In the genomic region with DNA sequence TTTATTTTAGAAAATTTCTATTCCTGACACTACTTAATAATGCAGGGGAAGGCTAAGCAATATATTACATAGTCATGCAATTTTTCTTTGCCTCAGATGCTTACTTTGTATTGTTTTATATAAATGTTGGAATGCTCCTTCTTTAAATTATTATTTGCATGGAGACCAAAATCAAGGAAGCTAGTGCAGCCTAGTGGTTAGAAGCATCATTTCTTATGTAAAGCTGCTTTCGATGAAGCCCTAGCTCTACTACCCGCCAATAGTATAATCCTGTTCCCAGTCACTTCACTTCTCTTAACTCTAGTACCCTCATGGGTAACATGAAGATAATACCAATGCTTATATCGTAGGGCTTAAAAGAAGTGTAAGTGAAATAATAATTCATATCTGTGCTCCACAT, we compare ENCODE assay signal across 15 cellular contexts.
DNase-seq lines count a peak whose midpoint lies in the region; ATAC-seq, FAIRE-seq and TF ChIP-seq lines count a peak whose summit lies in the region.
"Had no signal": no experiment of that assay in that cellular context is flagged by ENCODE, and none has a peak within 500 bp of the region (broad histone marks: within the 10 kb centered on the region; RNA-seq: fewer than 3 reads in every experiment).

No MANE protein-coding gene starts in this region.

- peaks cover 4% of the 10 kb centered on the region for H3K9me3 Mint-ChIP-seq in activated T-cell treated with anti-CD3 and anti-CD28 coated beads, Interleukin-2, amount 50 U/mL, for 4 hours

- H3K4me1 ChIP-seq in mammary epithelial cell (ENCODE audit: insufficient read depth, low read length) (peaks cover 4% of the 10 kb centered on the region), pancreas (no peaks in the 10 kb centered on the region), gastroesophageal sphincter (no peaks in the 10 kb centered on the region)
- H3K4me1 ChIP-seq: left lung, tibial nerve had no signal

- H3K79me2 ChIP-seq in mammary epithelial cell (ENCODE audit: insufficient read depth, low read length), result no peaks in the 10 kb centered on the region

- BruUV-seq in mammary epithelial cell (replicated peaks; lab: Mats Ljungman, UMichigan), result no TSS peak

- no peak overlapping the region for H3K9ac ChIP-seq in mammary epithelial cell (ENCODE audit: insufficient read depth, low read length)

- 65% methylated on average over 3 of the region's 3 CpGs for WGBS in mammary epithelial cell (ENCODE audit: low coverage, missing lambda C conversion rate)
- WGBS in pancreas, 2 donors, result 58 to 74% methylated on average over 3 of the region's 3 CpGs
- 84% methylated on average over 3 of the region's 3 CpGs for WGBS in gastroesophageal sphincter (ENCODE audit: low coverage in 1 of 2), 2 donors

- CTCF ChIA-PET in mammary epithelial cell (lab: Charles Lee; ENCODE audit: low non-redundant PET), result interaction anchor here (0.7 kb wide), 2 partner anchors 197 to 1779 kb away, joined by 4 to 5 read pairs; no protein-coding TSS in a partner anchor

- no peaks in the 10 kb centered on the region for H3K36me3 ChIP-seq in mammary epithelial cell (ENCODE audit: insufficient read depth, low read length)
- no peaks in the 10 kb centered on the region for H3K36me3 ChIP-seq in pancreas
- H3K36me3 ChIP-seq in gastroesophageal sphincter, result no peaks in the 10 kb centered on the region
- H3K36me3 ChIP-seq: left lung, tibial nerve had no signal

- TF ChIP-seq EP300 in gastroesophageal sphincter (IDR thresholded peaks at IDR 0.05), result no peak

- no peak for FAIRE-seq in pancreas (lab: Jason Lieb, UNC)

- H3K9me3 ChIP-seq in mammary epithelial cell (replicated peaks; ENCODE audit: insufficient read depth, low read length) (no peaks in the 10 kb centered on the region), pancreas (no peaks in the 10 kb centered on the region), gastroesophageal sphincter (no peaks in the 10 kb centered on the region)
- H3K9me3 ChIP-seq: left lung had no signal

- no peaks in the 10 kb centered on the region for H3K27me3 Mint-ChIP-seq in activated T-cell treated with anti-CD3 and anti-CD28 coated beads, Interleukin-2, amount 50 U/mL, for 4 hours (ENCODE audit: low read depth)
- H3K27me3 Mint-ChIP-seq: stimulated activated memory B cell treated with anti-CD40 and anti-IgM and Interleukin-4, amounts not matched to agents 10 μg/mL and 1 μg/mL and 100 μg/mL, for 72 hours had no signal

- no peak overlapping the region for H3K4me2 ChIP-seq in mammary epithelial cell (ENCODE audit: insufficient read depth, low read depth, low read length)

- no peaks in the 10 kb centered on the region for H3K4me1 Mint-ChIP-seq in activated T-cell treated with anti-CD3 and anti-CD28 coated beads, Interleukin-2, amount 50 U/mL, for 4 hours (ENCODE audit: low read depth)
- H3K4me1 Mint-ChIP-seq: stimulated activated memory B cell treated with anti-CD40 and anti-IgM and Interleukin-4, amounts not matched to agents 10 μg/mL and 1 μg/mL and 100 μg/mL, for 72 hours had no signal

- H4K20me1 ChIP-seq in mammary epithelial cell (ENCODE audit: insufficient read depth, low read length), result no peaks in the 10 kb centered on the region

- no peaks in the 10 kb centered on the region for H3K36me3 Mint-ChIP-seq in activated T-cell treated with anti-CD3 and anti-CD28 coated beads, Interleukin-2, amount 50 U/mL, for 4 hours (ENCODE audit: insufficient read depth)
- H3K36me3 Mint-ChIP-seq: stimulated activated memory B cell treated with anti-CD40 and anti-IgM and Interleukin-4, amounts not matched to agents 10 μg/mL and 1 μg/mL and 100 μg/mL, for 72 hours had no signal

- H3K4me3 ChIP-seq in mammary epithelial cell (replicated peaks in 1 of 3; ENCODE audit: insufficient read depth in 1 of 3, low read depth in 2 of 3, low read length in 3 of 3) (no peak overlapping the region), pancreas (no peak overlapping the region), gastroesophageal sphincter (no peak overlapping the region)
- H3K4me3 ChIP-seq: coronary artery, left lung, tibial nerve had no signal

- ATAC-seq in pancreas (peak in 3 of 4 donors; percentile 47 to 56 (median 49)), gastroesophageal sphincter (no peak), GM21737 (IDR thresholded peaks at IDR 0.05; ENCODE audit: unreplicated experiment) (no peak)
- no peak for ATAC-seq in activated T-cell treated with anti-CD3 and anti-CD28 coated beads, Interleukin-2, amount 50 U/mL, for 4 hours
- ATAC-seq: left lung; stimulated activated memory B cell treated with anti-CD40 and anti-IgM and Interleukin-4, amounts not matched to agents 10 μg/mL and 1 μg/mL and 100 μg/mL, for 72 hours had no signal

- H3K27ac ChIP-seq in mammary epithelial cell (ENCODE audit: insufficient read depth, low read depth, low read length) (no peak overlapping the region), pancreas (no peak overlapping the region), gastroesophageal sphincter (no peak overlapping the region)
- H3K27ac ChIP-seq: coronary artery, left lung, tibial nerve had no signal

- TF ChIP-seq CTCF in mammary epithelial cell (conservative IDR thresholded peaks at IDR 0.05 in 1 of 2, IDR thresholded peaks at IDR 0.05 in 1 of 2; ENCODE audit: extremely low read depth in 1 of 2, insufficient read depth in 1 of 2, low read depth in 1 of 2, low read length in 2 of 2) (peak; percentile 16 to 47), pancreas (IDR thresholded peaks at IDR 0.05) (no peak), gastroesophageal sphincter (IDR thresholded peaks at IDR 0.05) (peak in 1 of 4 experiments; percentile 22)

- no peaks in the 10 kb centered on the region for H3K27me3 ChIP-seq in mammary epithelial cell (ENCODE audit: insufficient read depth, low read length)
- no peaks in the 10 kb centered on the region for H3K27me3 ChIP-seq in pancreas
- H3K27me3 ChIP-seq in gastroesophageal sphincter, result no peaks in the 10 kb centered on the region
- H3K27me3 ChIP-seq: left lung, tibial nerve had no signal

- dilution Hi-C loops in mammary epithelial cell (cut with HindIII; ENCODE audit: low sequenced_read_pairs), result no loop called here

- in situ Hi-C loops in mammary epithelial cell (cut with MboI; ENCODE audit: low sequenced_read_pairs in 2 of 2), result no loop called here

- intact Hi-C loops in mammary epithelial cell (cut with micrococcal nuclease), result loop anchor here (5.0 to 10.0 kb wide), 2 partner anchors 199 to 1637 kb away; partner anchors contain the start of gene LRATD1
- intact Hi-C loops in pancreas (cut with DNase I), result no loop called here

- DNase-seq in DMS53 (lab: John Stamatoyannopoulos, UW) (peak; percentile 46), DMS53 treated with DMSO at 0.1 percent for 48 hours (lab: John Stamatoyannopoulos, UW; ENCODE audit: unreplicated experiment) (no peak), NCI-H748 (lab: John Stamatoyannopoulos, UW; ENCODE audit: unreplicated experiment) (peak; percentile 16), mammary epithelial cell (peak; percentile 11), pancreas (no peak)
- DNase-seq in activated T-cell treated with anti-CD3 and anti-CD28 coated beads, Interleukin-2, amount 50 U/mL, for 4 hours, result no peak
- DNase-seq: anterior cingulate cortex, GF-D8, left lung, posterior cingulate gyrus had no signal

- no peak for TF ChIP-seq POLR2A in gastroesophageal sphincter (IDR thresholded peaks at IDR 0.05)

- no peak overlapping the region for H2AFZ ChIP-seq in mammary epithelial cell (ENCODE audit: low read depth, low read length)

- no peak overlapping the region for H3K4me3 Mint-ChIP-seq in activated T-cell treated with anti-CD3 and anti-CD28 coated beads, Interleukin-2, amount 50 U/mL, for 4 hours
- H3K4me3 Mint-ChIP-seq: stimulated activated memory B cell treated with anti-CD40 and anti-IgM and Interleukin-4, amounts not matched to agents 10 μg/mL and 1 μg/mL and 100 μg/mL, for 72 hours had no signal

Comparison
In these comparisons a context has a peak if more than half of its experiments do, and no peak if none do; other contexts are left out.
1. DNase-seq: peak in DMS53 (single experiment), NCI-H748 (single experiment) and mammary epithelial cell (single experiment); none in DMS53 treated with DMSO at 0.1 percent for 48 hours (single experiment), pancreas (0 of 6) and activated T-cell treated with anti-CD3 and anti-CD28 coated beads, Interleukin-2, amount 50 U/mL, for 4 hours (single experiment).
2. CTCF ChIP-seq: peak in mammary epithelial cell (2 of 2); none in pancreas (0 of 4).
3. ATAC-seq: peak in pancreas (3 of 4); none in gastroesophageal sphincter (single experiment), GM21737 (single experiment) and activated T-cell treated with anti-CD3 and anti-CD28 coated beads, Interleukin-2, amount 50 U/mL, for 4 hours (0 of 2).